10 cellular contexts compared by ENCODE assay signal in genomic region chr20:5691918-5692618, GRCh38. TPM values are rescaled to one million over a fixed set of nuclear protein-coding genes. Genes with fewer than 3 reads are reported as not detected.
DNase-seq lines count a peak whose midpoint lies in the region; ATAC-seq and TF ChIP-seq lines count a peak whose summit lies in the region.
"Had no signal": no experiment of that assay in that cellular context is flagged by ENCODE, and none has a peak within 500 bp of the region (broad histone marks: within the 10 kb centered on the region; RNA-seq: fewer than 3 reads in every experiment).

No MANE protein-coding gene starts in this region.

- H3K36me3 Mint-ChIP-seq in naive B cell (no peaks in the 10 kb centered on the region), endothelial cell (ENCODE audit: low read depth, unreplicated experiment) (no peaks in the 10 kb centered on the region), immature natural killer cell (no peaks in the 10 kb centered on the region)

- DNase-seq in NCI-H1105 (lab: John Stamatoyannopoulos, UW): peak; percentile 35
- peak; percentile 79 for DNase-seq in naive B cell
- DNase-seq in endothelial cell (ENCODE audit: low spot score): no peak
- DNase-seq in effector CD4-positive, alpha-beta T cell: no peak
- DNase-seq in immature natural killer cell: no peak
- DNase-seq in HAP-1 (ENCODE audit: low spot score in 2 of 2): no peak

- no peaks in the 10 kb centered on the region for H3K27me3 ChIP-seq in HAP-1 (ENCODE audit: low read depth)

- peaks cover 21 to 48% (median 35%) of the 10 kb centered on the region in 3 donors for H3K4me1 Mint-ChIP-seq in naive B cell
- H3K4me1 Mint-ChIP-seq in endothelial cell (ENCODE audit: unreplicated experiment): peaks cover 18% of the 10 kb centered on the region
- H3K4me1 Mint-ChIP-seq in immature natural killer cell: no peaks in the 10 kb centered on the region

- in situ Hi-C loops in HAP-1 (cut with MboI; ENCODE audit: low sequenced_read_pairs): no loop called here

- TF ChIP-seq CTCF in endothelial cell (IDR thresholded peaks at IDR 0.05; ENCODE audit: unreplicated experiment): no peak

- H3K4me1 ChIP-seq in HAP-1: no peaks in the 10 kb centered on the region

- H3K9me3 ChIP-seq in HAP-1: no peaks in the 10 kb centered on the region

- H3K4me3 Mint-ChIP-seq in naive B cell (peak overlapping the region in 7 of 8 donors; percentile 2 to 87 (median 76)), endothelial cell (ENCODE audit: unreplicated experiment) (no peak overlapping the region), immature natural killer cell (no peak overlapping the region)
- H3K4me3 Mint-ChIP-seq: T-helper 1 cell treated with Interleukin-12 subunit alpha and Interleukin-12 subunit beta and Interleukin-4 antibody, amounts not matched to agents 30 μg/mL and 1 μg/mL, for 36 hours had no signal

- no peaks in the 10 kb centered on the region for H3K27me3 Mint-ChIP-seq in naive B cell
- H3K27me3 Mint-ChIP-seq in endothelial cell (ENCODE audit: unreplicated experiment): peaks cover 2% of the 10 kb centered on the region
- H3K27me3 Mint-ChIP-seq in immature natural killer cell (ENCODE audit: low read depth in 3 of 3): peaks cover 0 to 2% (median 1%) of the 10 kb centered on the region in 3 donors

- H3K9me3 Mint-ChIP-seq in naive B cell (peaks cover 0 to 2% (median 0%) of the 10 kb centered on the region in 7 donors), endothelial cell (ENCODE audit: unreplicated experiment) (no peaks in the 10 kb centered on the region), immature natural killer cell (peaks cover 0 to 3% (median 0%) of the 10 kb centered on the region in 6 donors)
- H3K9me3 Mint-ChIP-seq: T-helper 1 cell treated with Interleukin-12 subunit alpha and Interleukin-12 subunit beta and Interleukin-4 antibody, amounts not matched to agents 30 μg/mL and 1 μg/mL, for 36 hours had no signal

- peak; percentile 99 for ATAC-seq in GM18907 (IDR thresholded peaks at IDR 0.05; ENCODE audit: unreplicated experiment)
- ATAC-seq in HG02642 (IDR thresholded peaks at IDR 0.05; ENCODE audit: poor library complexity, unreplicated experiment): peak; percentile 99
- peak; percentile 100 for ATAC-seq in naive B cell (ENCODE audit: low read depth in 2 of 2)

- no peaks in the 10 kb centered on the region for H3K36me3 ChIP-seq in HAP-1 (replicated peaks)

- H3K27ac Mint-ChIP-seq in naive B cell (peak overlapping the region in 5 of 6 donors; percentile 39 to 92 (median 89)), endothelial cell (ENCODE audit: unreplicated experiment) (no peak overlapping the region), immature natural killer cell (no peak overlapping the region)
- H3K27ac Mint-ChIP-seq: T-helper 1 cell treated with Interleukin-12 subunit alpha and Interleukin-12 subunit beta and Interleukin-4 antibody, amounts not matched to agents 30 μg/mL and 1 μg/mL, for 36 hours had no signal

- no peak overlapping the region for H3K4me3 ChIP-seq in HAP-1
- H3K4me3 ChIP-seq: lung had no signal

RNA-seq across cellular contexts. Expression of gene SHLD1, which starts 58.1 kb away (rescaled TPM):
- 10 to 100 TPM; 14.0 to 43.9 (median 30.8) TPM for polyA plus RNA-seq in naive B cell (ENCODE audit: low read depth in 6 of 6)
- total RNA-seq in endothelial cell (ENCODE audit: unreplicated experiment): 7.1 TPM
- 10 to 100 TPM; 22.1 to 29.9 (median 27.0) TPM for polyA plus RNA-seq in immature natural killer cell

Comparison
In these comparisons a context has a peak if more than half of its experiments do, and no peak if none do; other contexts are left out.
1. DNase-seq: peak in NCI-H1105 (single experiment) and naive B cell (single experiment); none in endothelial cell (single experiment), effector CD4-positive, alpha-beta T cell (single experiment), immature natural killer cell (0 of 3) and HAP-1 (0 of 2).
2. H3K27ac Mint-ChIP-seq: peak in naive B cell (5 of 6); none in endothelial cell (single experiment) and immature natural killer cell (0 of 6).
3. H3K4me3 Mint-ChIP-seq: peak in naive B cell (7 of 8); none in endothelial cell (single experiment) and immature natural killer cell (0 of 5).
4. Peak in every context shown above with its lines, with median percentiles within 50 percentile points of each other: ATAC-seq.